ENCODE assay signal across 9 cellular contexts in genomic region chr16:85350973-85351372, GRCh38.
DNase-seq lines count a peak whose midpoint lies in the region; ATAC-seq and TF ChIP-seq lines count a peak whose summit lies in the region.
"Had no signal": no experiment of that assay in that cellular context is flagged by ENCODE, and none has a peak within 500 bp of the region (broad histone marks: within the 10 kb centered on the region; RNA-seq: fewer than 3 reads in every experiment).

No MANE protein-coding gene starts in this region.

- H3K4me3 ChIP-seq in SK-N-MC = no peak overlapping the region
- H3K4me3 ChIP-seq in gastroesophageal sphincter = no peak overlapping the region

- no peak overlapping the region for H3K9ac ChIP-seq in SK-N-MC (ENCODE audit: insufficient read length)

- no peak for TF ChIP-seq POLR2A in gastroesophageal sphincter (IDR thresholded peaks at IDR 0.05)

- TF ChIP-seq CTCF in gastroesophageal sphincter (IDR thresholded peaks at IDR 0.05) = no peak

- peaks cover 0 to 43% (median 8%) of the 10 kb centered on the region in 3 donors for H3K4me1 ChIP-seq in gastroesophageal sphincter

- H3K27me3 ChIP-seq in gastroesophageal sphincter = no peaks in the 10 kb centered on the region

- no peaks in the 10 kb centered on the region for H3K9me3 ChIP-seq in SK-N-MC (ENCODE audit: low read depth, low read length)
- H3K9me3 ChIP-seq in gastroesophageal sphincter = no peaks in the 10 kb centered on the region

- H3K36me3 ChIP-seq in SK-N-MC (ENCODE audit: insufficient read depth, low read length) = no peaks in the 10 kb centered on the region
- no peaks in the 10 kb centered on the region for H3K36me3 ChIP-seq in gastroesophageal sphincter

- no peak for TF ChIP-seq EP300 in gastroesophageal sphincter (IDR thresholded peaks at IDR 0.05)

- peak; percentile 91 for ATAC-seq in gastroesophageal sphincter

- H3K27ac ChIP-seq in SK-N-MC = 0 out of 2 replicates have a peak overlapping the region, but pooled peaks have one; percentile 13
- peak overlapping the region in 3 of 4 donors; percentile 57 to 76 (median 68) for H3K27ac ChIP-seq in gastroesophageal sphincter

- WGBS in gastroesophageal sphincter (ENCODE audit: low coverage in 1 of 2), 2 donors = no CpG with 5 or more reads among the region's 4 CpGs

- DNase-seq in SIG-M5 treated with dmso at 0.1 percent for 504 hours (lab: John Stamatoyannopoulos, UW; ENCODE audit: unreplicated experiment) = peak; percentile 45
- DNase-seq in SIG-M5 (lab: John Stamatoyannopoulos, UW) = no peak
- no peak for DNase-seq in SK-N-MC (ENCODE audit: low read depth, low spot score)
- DNase-seq in renal cortical epithelial cell (ENCODE audit: low read depth) = peak; percentile 98
- DNase-seq in T-helper 9 cell = no peak
- DNase-seq in KG1 (lab: John Stamatoyannopoulos, UW) = no peak
- no peak for DNase-seq in stimulated activated CD4-positive, alpha-beta T cell treated with anti-CD3 and anti-CD28 coated beads, Interleukin-12 subunit alpha, Interleukin-12 subunit beta, amount 100 ng/mL, for 4 hours
- DNase-seq: CD4-positive, CD25-positive, alpha-beta regulatory T cell had no signal

Comparison
In these comparisons a context has a peak if more than half of its experiments do, and no peak if none do; other contexts are left out.
1. DNase-seq: peak in SIG-M5 treated with dmso at 0.1 percent for 504 hours (single experiment) and renal cortical epithelial cell (single experiment); none in SIG-M5 (single experiment), SK-N-MC (single experiment), T-helper 9 cell (single experiment), KG1 (single experiment) and stimulated activated CD4-positive, alpha-beta T cell treated with anti-CD3 and anti-CD28 coated beads, Interleukin-12 subunit alpha, Interleukin-12 subunit beta, amount 100 ng/mL, for 4 hours (single experiment).